In the genomic region with DNA sequence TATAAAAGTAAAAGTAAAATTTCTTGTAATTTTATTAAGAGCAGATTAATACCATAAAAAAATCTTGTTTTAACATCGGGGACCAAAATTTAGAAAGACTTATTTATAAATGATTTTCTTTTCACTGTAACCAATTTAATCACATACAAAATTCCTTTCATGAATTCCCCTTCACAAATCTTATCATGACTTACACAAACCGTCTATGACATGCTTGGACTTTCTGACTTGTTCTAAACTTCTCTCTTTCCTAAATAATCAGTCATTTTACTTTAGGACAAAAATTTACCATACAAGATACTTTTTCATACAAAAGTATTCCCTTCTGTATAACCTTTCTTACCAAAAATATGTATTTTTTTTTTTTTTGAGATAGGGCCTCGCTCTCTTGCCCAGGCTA, we compare ENCODE assay signal across 17 cellular contexts. TPM values are rescaled to one million over a fixed set of nuclear protein-coding genes. Genes with fewer than 3 reads are reported as not detected.
DNase-seq lines count a peak whose midpoint lies in the region; ATAC-seq, FAIRE-seq and TF ChIP-seq lines count a peak whose summit lies in the region.
"Had no signal": no experiment of that assay in that cellular context is flagged by ENCODE, and none has a peak within 500 bp of the region (broad histone marks: within the 10 kb centered on the region; RNA-seq: fewer than 3 reads in every experiment).

No MANE protein-coding gene starts in this region.

- BruUV-seq in HepG2 (replicated peaks; lab: Mats Ljungman, UMichigan): no TSS peak

- H3K9me3 ChIP-seq in HepG2 (ENCODE audit: low read length) (peaks cover 21% of the 10 kb centered on the region), right lobe of liver (no peaks in the 10 kb centered on the region)
- H3K9me3 ChIP-seq: ovary, uterus had no signal

- no peak overlapping the region for H3K9ac ChIP-seq in HepG2 (ENCODE audit: insufficient read depth, low read depth, low read length)

- TF ChIP-seq RAD21 in HepG2 (CRISPR knock-in tag; IDR thresholded peaks at IDR 0.05): no peak

- H3K27ac ChIP-seq in HepG2 (ENCODE audit: extremely low read length, insufficient read depth, low read length) (no peak overlapping the region), right lobe of liver (no peak overlapping the region)
- H3K27ac ChIP-seq: C4-2B, coronary artery, ovary, PC-9, skin epidermis, uterus had no signal

- TF ChIP-seq CTCF in HepG2 (CRISPR knock-in tag; IDR thresholded peaks at IDR 0.05) (no peak), right lobe of liver (IDR thresholded peaks at IDR 0.05) (no peak), astrocyte of the spinal cord (IDR thresholded peaks at IDR 0.05; ENCODE audit: low read depth, low read length) (no peak)

- H3K4me1 ChIP-seq in HepG2 (ENCODE audit: insufficient read depth, low read length) (no peaks in the 10 kb centered on the region), right lobe of liver (no peaks in the 10 kb centered on the region)
- H3K4me1 ChIP-seq: uterus had no signal

- DNase-seq in HepG2 (ENCODE audit: low spot score) (no peak), right lobe of liver (no peak), LHCN-M2 (ENCODE audit: low read depth) (peak; percentile 66), astrocyte of the spinal cord (ENCODE audit: low read depth, low spot score) (peak; percentile 25), T1000 (lab: John Stamatoyannopoulos, UW) (no peak), urothelium cell line (ENCODE audit: low spot score) (no peak), sciatic nerve (ENCODE audit: low spot score) (no peak)
- DNase-seq: activated effector memory CD4-positive, alpha-beta T cell treated with Interleukin-2 at 50 U/mL for 16 hours; DND-41; H7; ovary; PC-9; uterus had no signal

- H3K36me3 ChIP-seq in HepG2 (replicated peaks in 1 of 2; ENCODE audit: control insufficient read depth in 1 of 2, insufficient read depth in 2 of 2, low read length in 2 of 2) (peaks cover 3 to 34% of the 10 kb centered on the region in 2 experiments; a peak in 4 of 5 replicates), right lobe of liver (peaks cover 0 to 14% (median 6%) of the 10 kb centered on the region in 4 donors)
- H3K36me3 ChIP-seq: ovary, uterus had no signal

- no peak overlapping the region for H3K4me2 ChIP-seq in HepG2 (ENCODE audit: low read depth, low read length)
- H3K4me2 ChIP-seq: PC-9 had no signal

- H3K4me3 ChIP-seq in HepG2 (replicated peaks in 1 of 3; ENCODE audit: insufficient read depth in 1 of 3, low read depth in 2 of 3, low read length in 3 of 3): no peak overlapping the region
- no peak overlapping the region for H3K4me3 ChIP-seq in right lobe of liver
- H3K4me3 ChIP-seq in astrocyte of the spinal cord (ENCODE audit: low read depth, low read length): no peak overlapping the region
- H3K4me3 ChIP-seq: coronary artery, ovary, PC-9, skin epidermis, uterus had no signal

- 85% methylated on average over 3 of the region's 3 CpGs for WGBS in HepG2 (ENCODE audit: low lambda C conversion rate)
- 94% methylated on average over 3 of the region's 3 CpGs for WGBS in right lobe of liver (ENCODE audit: insufficient coverage, low coverage, low lambda C conversion rate, missing lambda C conversion rate)

- CTCF ChIA-PET in HepG2 (lab: Yijun Ruan, JAX; ENCODE audit: low intra/inter-chr PET ratio, low total read pairs): no interaction called here

- no peaks in the 10 kb centered on the region for H3K27me3 ChIP-seq in HepG2 (ENCODE audit: control insufficient read depth in 1 of 2, insufficient read depth in 2 of 2, low read length in 2 of 2)
- H3K27me3 ChIP-seq in right lobe of liver: no peaks in the 10 kb centered on the region
- H3K27me3 ChIP-seq: ovary, uterus had no signal

- in situ Hi-C loops in HepG2 (cut with HindIII; ENCODE audit: extremely low pct_ligation_motif_present, low pct_unique_long_range_greater_than_20kb): no loop called here
- in situ Hi-C loops in astrocyte of the spinal cord (cut with HindIII; ENCODE audit: low sequenced_read_pairs): no loop called here

- intact Hi-C loops in HepG2 (cut with micrococcal nuclease; ENCODE audit: unreplicated experiment) (no loop called here), right lobe of liver (cut with DNase I) (no loop called here), sciatic nerve (cut with DNase I) (no loop called here)

- no peaks in the 10 kb centered on the region for H3K79me2 ChIP-seq in HepG2 (ENCODE audit: insufficient read depth, low read length)

- H4K20me1 ChIP-seq in HepG2 (ENCODE audit: insufficient read depth, low read length): no peaks in the 10 kb centered on the region

- no peak for TF ChIP-seq POLR2A in HepG2 (IDR thresholded peaks at IDR 0.05; ENCODE audit: insufficient read depth in 1 of 2, low read depth in 2 of 2, low read length in 2 of 2)
- TF ChIP-seq POLR2A in right lobe of liver (IDR thresholded peaks at IDR 0.05): no peak

- FAIRE-seq in HepG2 (lab: Jason Lieb, UNC) (no peak), urothelium cell line (lab: Jason Lieb, UNC) (no peak)

- H2AFZ ChIP-seq in HepG2 (ENCODE audit: low read length): no peak overlapping the region
- H2AFZ ChIP-seq: PC-9 had no signal

- TF ChIP-seq EP300 in HepG2 (IDR thresholded peaks at IDR 0.05; ENCODE audit: low read depth in 2 of 2, low read length in 2 of 2) (no peak), HepG2 (CRISPR knock-in tag; IDR thresholded peaks at IDR 0.05; ENCODE audit: borderline replicate concordance) (no peak)

- ATAC-seq in HepG2 (no peak), right lobe of liver (no peak), sciatic nerve (no peak), HG02885 (IDR thresholded peaks at IDR 0.05; ENCODE audit: poor library complexity, unreplicated experiment) (no peak)

- POLR2A ChIA-PET in HepG2 (lab: Yijun Ruan, JAX): interaction anchor here (1.2 kb wide), 1 partner anchor 9 kb away, joined by 5 read pairs; a partner anchor contains a TSS

TF ChIP-seq in HepG2, 621 proteins besides CTCF, POLR2A, EP300 and RAD21 (continues in another document):
- peak; percentile 95 for TF ChIP-seq ZFP36 (IDR thresholded peaks at IDR 0.05; ENCODE audit: borderline replicate concordance, low read depth, low read length, partially characterized antibody)
- TF ChIP-seq, protein P1, sequence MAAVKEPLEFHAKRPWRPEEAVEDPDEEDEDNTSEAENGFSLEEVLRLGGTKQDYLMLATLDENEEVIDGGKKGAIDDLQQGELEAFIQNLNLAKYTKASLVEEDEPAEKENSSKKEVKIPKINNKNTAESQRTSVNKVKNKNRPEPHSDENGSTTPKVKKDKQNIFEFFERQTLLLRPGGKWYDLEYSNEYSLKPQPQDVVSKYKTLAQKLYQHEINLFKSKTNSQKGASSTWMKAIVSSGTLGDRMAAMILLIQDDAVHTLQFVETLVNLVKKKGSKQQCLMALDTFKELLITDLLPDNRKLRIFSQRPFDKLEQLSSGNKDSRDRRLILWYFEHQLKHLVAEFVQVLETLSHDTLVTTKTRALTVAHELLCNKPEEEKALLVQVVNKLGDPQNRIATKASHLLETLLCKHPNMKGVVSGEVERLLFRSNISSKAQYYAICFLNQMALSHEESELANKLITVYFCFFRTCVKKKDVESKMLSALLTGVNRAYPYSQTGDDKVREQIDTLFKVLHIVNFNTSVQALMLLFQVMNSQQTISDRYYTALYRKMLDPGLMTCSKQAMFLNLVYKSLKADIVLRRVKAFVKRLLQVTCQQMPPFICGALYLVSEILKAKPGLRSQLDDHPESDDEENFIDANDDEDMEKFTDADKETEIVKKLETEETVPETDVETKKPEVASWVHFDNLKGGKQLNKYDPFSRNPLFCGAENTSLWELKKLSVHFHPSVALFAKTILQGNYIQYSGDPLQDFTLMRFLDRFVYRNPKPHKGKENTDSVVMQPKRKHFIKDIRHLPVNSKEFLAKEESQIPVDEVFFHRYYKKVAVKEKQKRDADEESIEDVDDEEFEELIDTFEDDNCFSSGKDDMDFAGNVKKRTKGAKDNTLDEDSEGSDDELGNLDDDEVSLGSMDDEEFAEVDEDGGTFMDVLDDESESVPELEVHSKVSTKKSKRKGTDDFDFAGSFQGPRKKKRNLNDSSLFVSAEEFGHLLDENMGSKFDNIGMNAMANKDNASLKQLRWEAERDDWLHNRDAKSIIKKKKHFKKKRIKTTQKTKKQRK (IDR thresholded peaks at IDR 0.05; ENCODE audit: low read length): peak; percentile 48; the same call in 1 of the 2 replicates

RNA-seq across cellular contexts. Expression of a gene that starts 9.3 kb away (rescaled TPM):
- total RNA-seq in HepG2 (2016; rRNA removed; fragmentation: Illumina TruSeq; extraction: Trizol): 11.9 and 13.7 TPM in 2 replicates
- total RNA-seq in HepG2 (2016; cell fraction: cytosol; rRNA removed; fragmentation: Illumina TruSeq; extraction: Trizol; ENCODE audit: low read depth): 3.6 TPM in 2 replicates
- total RNA-seq in HepG2 (2016; cell fraction: insoluble cytoplasmic fraction; rRNA removed; fragmentation: Illumina TruSeq; extraction: Trizol): 13.1 and 15.2 TPM in 2 replicates
- 3.4 and 3.9 TPM in 2 replicates for total RNA-seq in HepG2 (2016; cell fraction: membrane; rRNA removed; fragmentation: Illumina TruSeq; extraction: Trizol)
- total RNA-seq in HepG2 (2016; cell fraction: nucleus; rRNA removed; fragmentation: Illumina TruSeq; extraction: Trizol): 30.2 and 37.3 TPM in 2 replicates
- 4.9 and 5.0 TPM in 2 replicates for polyA plus RNA-seq in HepG2 (2011; rRNA removed)
- polyA plus RNA-seq in HepG2 (2011; cell fraction: cytosol; rRNA removed): 1.3 and 2.5 TPM in 2 replicates
- 6.4 and 9.5 TPM in 2 replicates for polyA plus RNA-seq in HepG2 (2011; cell fraction: nucleus; rRNA removed)
- polyA plus RNA-seq in HepG2 (2012): 8.0 and 8.7 TPM in 2 replicates
- 0.86 and 1.3 TPM in 2 replicates for polyA plus RNA-seq in HepG2 (2016; cell fraction: cytosol; fragmentation: Illumina TruSeq; extraction: Trizol; ENCODE audit: low read depth)
- polyA plus RNA-seq in HepG2 (2016; cell fraction: insoluble cytoplasmic fraction; fragmentation: Illumina TruSeq; extraction: Trizol; ENCODE audit: low read depth): 9.4 and 10.2 TPM in 2 replicates
- polyA plus RNA-seq in HepG2 (2016; cell fraction: membrane; fragmentation: Illumina TruSeq; extraction: Trizol; ENCODE audit: low read depth): 1.5 and 2.3 TPM in 2 replicates
- polyA plus RNA-seq in HepG2 (2016; cell fraction: nucleus; fragmentation: Illumina TruSeq; extraction: Trizol; ENCODE audit: insufficient read depth, low read depth): 37.0 and 41.3 TPM in 2 replicates
- 0.89 and 2.0 TPM in 2 replicates for polyA minus RNA-seq in HepG2 (2011; rRNA and poly(A)+ RNA removed; ENCODE audit: low replicate concordance)
- polyA minus RNA-seq in HepG2 (2011; cell fraction: cytosol; rRNA and poly(A)+ RNA removed): 1.2 and 1.9 TPM in 2 replicates
- 43.9 and 44.2 TPM in 2 replicates for polyA minus RNA-seq in HepG2 (2011; cell fraction: nucleus; rRNA and poly(A)+ RNA removed)
- 10 to 100 TPM; 11.5 to 24.7 (median 17.3) TPM for total RNA-seq in right lobe of liver
- total RNA-seq in LHCN-M2 (2014; rRNA removed): 24.8 and 32.4 TPM in 2 replicates
- polyA plus RNA-seq in LHCN-M2 (2012): 10.4 TPM
- 13.1 TPM for total RNA-seq in sciatic nerve

Comparison
In these comparisons a context has a peak if more than half of its experiments do, and no peak if none do; other contexts are left out.
1. DNase-seq: peak in LHCN-M2 (single experiment) and astrocyte of the spinal cord (single experiment); none in HepG2 (single experiment), right lobe of liver (0 of 3), T1000 (single experiment), urothelium cell line (single experiment) and sciatic nerve (single experiment).